In genomic region chrX:357693-358471, GRCh38 we compare ENCODE assay signal across 9 cellular contexts. TPM values are rescaled to one million over a fixed set of nuclear protein-coding genes. Genes with fewer than 3 reads are reported as not detected.
DNase-seq lines count a peak whose midpoint lies in the region; ATAC-seq and TF ChIP-seq lines count a peak whose summit lies in the region.
"Had no signal": no experiment of that assay in that cellular context is flagged by ENCODE, and none has a peak within 500 bp of the region (broad histone marks: within the 10 kb centered on the region; RNA-seq: fewer than 3 reads in every experiment).

No MANE protein-coding gene starts in this region.

- H3K4me1 ChIP-seq in mesenchymal stem cell (ENCODE audit: control insufficient read depth, insufficient read depth, low read depth, low read length) (peaks cover 7% of the 10 kb centered on the region), HAP-1 (no peaks in the 10 kb centered on the region)

- H3K4me3 ChIP-seq in AG04450 (ENCODE audit: low read depth, low read length) (no peak overlapping the region), mesenchymal stem cell (ENCODE audit: insufficient read depth in 1 of 2, low read depth in 1 of 2, low read length in 2 of 2) (no peak overlapping the region), HAP-1 (no peak overlapping the region)

- no peak for ATAC-seq in GM21367 (IDR thresholded peaks at IDR 0.05; ENCODE audit: unreplicated experiment)
- ATAC-seq: right cardiac atrium had no signal

- peak overlapping the region; percentile 2 for H3K27ac ChIP-seq in AG04450 (ENCODE audit: low read depth, low read length)
- H3K27ac ChIP-seq in mesenchymal stem cell (ENCODE audit: low read length, poor library complexity, severe bottlenecking), result no peak overlapping the region

- H3K36me3 ChIP-seq in mesenchymal stem cell (ENCODE audit: control insufficient read depth in 1 of 2, insufficient read depth in 2 of 2, low read depth in 1 of 2, low read length in 2 of 2) (peaks cover 14 to 38% of the 10 kb centered on the region in 2 experiments), HAP-1 (replicated peaks) (peaks cover 30% of the 10 kb centered on the region)

- CTCF ChIA-PET in AG04450 (lab: Charles Lee), result no interaction called here

- no peak overlapping the region for H2BK120ac ChIP-seq in mesenchymal stem cell (ENCODE audit: low read depth, low read length)

- H3K79me1 ChIP-seq in mesenchymal stem cell (replicated peaks; ENCODE audit: low read length, poor library complexity, severe bottlenecking), result peaks cover 29% of the 10 kb centered on the region

- no peak overlapping the region for H2BK15ac ChIP-seq in mesenchymal stem cell (ENCODE audit: low read depth, poor library complexity, severe bottlenecking)

- H3K4me3 Mint-ChIP-seq in activated T-cell treated with anti-CD3 and anti-CD28 coated beads, Interleukin-2, amount 50 U/mL, for 24 hours, result peak overlapping the region; percentile 30

- H3K4me1 Mint-ChIP-seq in activated T-cell treated with anti-CD3 and anti-CD28 coated beads, Interleukin-2, amount 50 U/mL, for 24 hours (ENCODE audit: low read depth), result peaks cover 19% of the 10 kb centered on the region

- H3K27me3 ChIP-seq in AG04450 (ENCODE audit: control insufficient read depth, insufficient read depth, low read length) (no peaks in the 10 kb centered on the region), mesenchymal stem cell (ENCODE audit: control insufficient read depth in 1 of 2, insufficient read depth in 1 of 2, low read length in 2 of 2) (no peaks in the 10 kb centered on the region), HAP-1 (ENCODE audit: low read depth) (no peaks in the 10 kb centered on the region)

- H3K9me3 Mint-ChIP-seq in activated T-cell treated with anti-CD3 and anti-CD28 coated beads, Interleukin-2, amount 50 U/mL, for 24 hours, result peaks cover 21% of the 10 kb centered on the region

- no peaks in the 10 kb centered on the region for H3K27me3 Mint-ChIP-seq in activated T-cell treated with anti-CD3 and anti-CD28 coated beads, Interleukin-2, amount 50 U/mL, for 24 hours

- H3K4me2 ChIP-seq in mesenchymal stem cell (ENCODE audit: low read length, poor library complexity, severe bottlenecking), result no peak overlapping the region

- TF ChIP-seq CTCF in AG04450 (IDR thresholded peaks at IDR 0.05; ENCODE audit: low read depth, low read length), result no peak

- no peak for DNase-seq in AG04450 (ENCODE audit: low read depth, low spot score)
- peak; percentile 16 for DNase-seq in NCI-H226
- DNase-seq in activated T-cell treated with anti-CD3 and anti-CD28 coated beads, Interleukin-2, amount 50 U/mL, for 24 hours, result peak; percentile 58
- peak; percentile 54 for DNase-seq in mesenchymal stem cell
- no peak for DNase-seq in HAP-1 (ENCODE audit: low spot score in 2 of 2)
- no peak for DNase-seq in GM19238 (ENCODE audit: insufficient read length, low spot score)
- no peak for DNase-seq in GM19240 (ENCODE audit: insufficient read length, low spot score)

- H3K9me3 ChIP-seq in AG04450 (ENCODE audit: control insufficient read depth, insufficient read depth, low read length) (peaks cover 54% of the 10 kb centered on the region), mesenchymal stem cell (ENCODE audit: control insufficient read depth, low read length) (peaks cover 20% of the 10 kb centered on the region), HAP-1 (peaks cover 10% of the 10 kb centered on the region)

- H2AK5ac ChIP-seq in mesenchymal stem cell (ENCODE audit: low read length, severe bottlenecking), result no peak overlapping the region

- in situ Hi-C loops in HAP-1 (cut with MboI; ENCODE audit: low sequenced_read_pairs), result no loop called here

- H3K9ac ChIP-seq in mesenchymal stem cell (ENCODE audit: low read length), result no peak overlapping the region

- H2BK5ac ChIP-seq in mesenchymal stem cell (ENCODE audit: low read depth, low read length, poor library complexity, severe bottlenecking), result no peak overlapping the region

- peak overlapping the region in 1 of 2 experiments; percentile 61 for H3K23ac ChIP-seq in mesenchymal stem cell (ENCODE audit: low read length in 2 of 2)

- H3K4ac ChIP-seq in mesenchymal stem cell (ENCODE audit: low read depth in 1 of 2, low read length in 2 of 2), result no peak overlapping the region

- no peak overlapping the region for H4K8ac ChIP-seq in mesenchymal stem cell (ENCODE audit: low read length)

- H2BK12ac ChIP-seq in mesenchymal stem cell (ENCODE audit: low read length in 2 of 2), result no peak overlapping the region

- H2AFZ ChIP-seq in mesenchymal stem cell (ENCODE audit: low read depth, low read length), result no peak overlapping the region

- peaks cover 70% of the 10 kb centered on the region for H3K36me3 Mint-ChIP-seq in activated T-cell treated with anti-CD3 and anti-CD28 coated beads, Interleukin-2, amount 50 U/mL, for 24 hours (ENCODE audit: low read depth)

- H3K18ac ChIP-seq in mesenchymal stem cell (ENCODE audit: low read depth in 1 of 2, low read length in 2 of 2), result peak overlapping the region in 1 of 2 experiments; percentile 49

- WGBS in mesenchymal stem cell, result 80% methylated on average over 48 of the region's 48 CpGs

- H3K27ac Mint-ChIP-seq in activated T-cell treated with anti-CD3 and anti-CD28 coated beads, Interleukin-2, amount 50 U/mL, for 24 hours, result peak overlapping the region; percentile 89

- H3K14ac ChIP-seq in mesenchymal stem cell (ENCODE audit: low read length in 2 of 2), result no peak overlapping the region

- H4K91ac ChIP-seq in mesenchymal stem cell (ENCODE audit: low read length), result no peak overlapping the region

- POLR2A ChIA-PET in AG04450 (lab: Yijun Ruan, JAX), result no interaction called here

RNA-seq across cellular contexts. Expression of gene PPP2R3B, which starts 28.8 kb away (rescaled TPM):
- 4.8 and 5.5 TPM in 2 replicates for polyA plus RNA-seq in AG04450 (2011; rRNA removed)
- polyA minus RNA-seq in AG04450 (2011; rRNA and poly(A)+ RNA removed), result 10.0 and 14.6 TPM in 2 replicates
- polyA plus RNA-seq in mesenchymal stem cell (2013, experiment 1 of 2), result 6.5 TPM
- polyA plus RNA-seq in mesenchymal stem cell (2013, experiment 2 of 2), result 6.4 TPM

RNA-seq across cellular contexts. Expression of gene GTPBP6, which starts 39.3 kb away (rescaled TPM):
- polyA plus RNA-seq in AG04450 (2011; rRNA removed), result 15.5 and 20.4 TPM in 2 replicates
- polyA minus RNA-seq in AG04450 (2011; rRNA and poly(A)+ RNA removed), result 6.5 and 9.2 TPM in 2 replicates
- polyA plus RNA-seq in mesenchymal stem cell (2013, experiment 1 of 2), result 29.7 TPM
- 29.8 TPM for polyA plus RNA-seq in mesenchymal stem cell (2013, experiment 2 of 2)

Comparison
In these comparisons a context has a peak if more than half of its experiments do, and no peak if none do; other contexts are left out.
1. DNase-seq: peak in NCI-H226 (single experiment), activated T-cell treated with anti-CD3 and anti-CD28 coated beads, Interleukin-2, amount 50 U/mL, for 24 hours (single experiment) and mesenchymal stem cell (single experiment); none in AG04450 (single experiment), HAP-1 (0 of 2), GM19238 (single experiment) and GM19240 (single experiment).